1 cellular context compared by ENCODE assay signal in the genomic region with DNA sequence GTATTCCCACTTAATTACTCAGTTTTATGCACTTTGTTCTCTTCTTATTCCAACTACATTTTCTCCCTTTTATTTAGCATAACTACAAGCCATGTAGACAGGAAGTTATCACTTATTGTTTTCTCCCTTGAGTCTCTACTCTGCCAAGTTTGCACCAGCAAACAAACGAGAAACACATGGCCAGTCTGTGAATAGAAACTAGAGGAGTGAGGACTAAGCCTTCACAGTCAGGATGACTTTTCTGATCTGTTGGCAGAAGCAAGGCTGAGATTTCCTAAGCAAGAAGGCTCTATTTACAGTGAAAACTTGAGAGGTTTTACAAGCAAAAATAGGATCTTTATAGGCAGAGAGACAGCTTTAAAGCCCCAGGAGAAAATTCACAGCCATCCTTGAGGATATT.
TF ChIP-seq lines count a peak whose summit lies in the region.

No MANE protein-coding gene starts in this region.

TF ChIP-seq in SK-N-SH, 30 proteins besides CTCF, POLR2A, EP300 and RAD21 (continued from another document):
- TF ChIP-seq, protein P1, sequence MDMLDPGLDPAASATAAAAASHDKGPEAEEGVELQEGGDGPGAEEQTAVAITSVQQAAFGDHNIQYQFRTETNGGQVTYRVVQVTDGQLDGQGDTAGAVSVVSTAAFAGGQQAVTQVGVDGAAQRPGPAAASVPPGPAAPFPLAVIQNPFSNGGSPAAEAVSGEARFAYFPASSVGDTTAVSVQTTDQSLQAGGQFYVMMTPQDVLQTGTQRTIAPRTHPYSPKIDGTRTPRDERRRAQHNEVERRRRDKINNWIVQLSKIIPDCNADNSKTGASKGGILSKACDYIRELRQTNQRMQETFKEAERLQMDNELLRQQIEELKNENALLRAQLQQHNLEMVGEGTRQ (IDR thresholded peaks at IDR 0.05; ENCODE audit: borderline replicate concordance, low read depth, low read length), result no peak
- TF ChIP-seq TCF12 (IDR thresholded peaks at IDR 0.05), result peak; percentile 66
TF ChIP-seq in SK-N-SH: peak in this region for 1.
